Comparison of ENCODE assay signal across 9 cellular contexts in genomic region chr1:54403377-54403776, GRCh38. TPM values are rescaled to one million over a fixed set of nuclear protein-coding genes. Genes with fewer than 3 reads are reported as not detected.
DNase-seq lines count a peak whose midpoint lies in the region; ATAC-seq and TF ChIP-seq lines count a peak whose summit lies in the region.
"Had no signal": no experiment of that assay in that cellular context is flagged by ENCODE, and none has a peak within 500 bp of the region (broad histone marks: within the 10 kb centered on the region; RNA-seq: fewer than 3 reads in every experiment).

No MANE protein-coding gene starts in this region.

- no peaks in the 10 kb centered on the region for H3K36me3 ChIP-seq in testis (ENCODE audit: low read depth, missing control alignments)

- WGBS in testis, 2 donors, result 33 to 43% methylated on average over 8 of the region's 8 CpGs

- intact Hi-C loops in activated T-helper 1 cell treated with anti-CD3 and anti-CD28 coated beads, Interleukin-12 subunit alpha, Interleukin-12 subunit beta, Interleukin-2, Interleukin-4 antibody, amounts not matched to agents 30 ng/mL and 10 ng/mL and 1 ng/mL, durations not matched to agents 14 hours and 24 hours and 36 hours (cut with micrococcal nuclease), result loop anchor here (5.0 to 10.0 kb wide), 4 partner anchors 281 to 1849 kb away; partner anchors contain the start of genes DHCR24 and TUT4
- intact Hi-C loops in testis (cut with DNase I; ENCODE audit: low total_unique reads), result loop anchor here (10.0 kb wide), 1 partner anchor 279 kb away; no protein-coding TSS in a partner anchor

- H3K27ac ChIP-seq in testis, result peak overlapping the region in 1 of 2 donors; percentile 45

- peaks cover 69% of the 10 kb centered on the region for H3K4me1 Mint-ChIP-seq in activated T-cell treated with anti-CD3 and anti-CD28 coated beads, Interleukin-2, amount 50 U/mL, for 4 hours (ENCODE audit: low read depth)
- H3K4me1 Mint-ChIP-seq in activated T-helper 1 cell treated with anti-CD3 and anti-CD28 coated beads, Interleukin-12 subunit alpha, Interleukin-12 subunit beta, Interleukin-2, Interleukin-4 antibody, amounts not matched to agents 30 ng/mL and 10 ng/mL and 1 ng/mL, durations not matched to agents 14 hours and 24 hours and 36 hours (ENCODE audit: low read depth), result peaks cover 79% of the 10 kb centered on the region

- no peaks in the 10 kb centered on the region for H3K9me3 ChIP-seq in testis

- TF ChIP-seq POLR2A in testis (IDR thresholded peaks at IDR 0.05), result no peak

- peak overlapping the region; percentile 80 for H3K4me3 Mint-ChIP-seq in activated T-cell treated with anti-CD3 and anti-CD28 coated beads, Interleukin-2, amount 50 U/mL, for 4 hours
- H3K4me3 Mint-ChIP-seq in activated T-helper 1 cell treated with anti-CD3 and anti-CD28 coated beads, Interleukin-12 subunit alpha, Interleukin-12 subunit beta, Interleukin-2, Interleukin-4 antibody, amounts not matched to agents 30 ng/mL and 10 ng/mL and 1 ng/mL, durations not matched to agents 14 hours and 24 hours and 36 hours, result peak overlapping the region; percentile 88

- H3K9me3 Mint-ChIP-seq in activated T-cell treated with anti-CD3 and anti-CD28 coated beads, Interleukin-2, amount 50 U/mL, for 4 hours, result no peaks in the 10 kb centered on the region
- no peaks in the 10 kb centered on the region for H3K9me3 Mint-ChIP-seq in activated T-helper 1 cell treated with anti-CD3 and anti-CD28 coated beads, Interleukin-12 subunit alpha, Interleukin-12 subunit beta, Interleukin-2, Interleukin-4 antibody, amounts not matched to agents 30 ng/mL and 10 ng/mL and 1 ng/mL, durations not matched to agents 14 hours and 24 hours and 36 hours

- H3K27me3 ChIP-seq in testis, result no peaks in the 10 kb centered on the region

- ATAC-seq in activated T-cell treated with anti-CD3 and anti-CD28 coated beads, Interleukin-2, amount 50 U/mL, for 4 hours, result no peak
- no peak for ATAC-seq in HG03159 (IDR thresholded peaks at IDR 0.05; ENCODE audit: unreplicated experiment)

- peaks cover 40% of the 10 kb centered on the region for H3K4me1 ChIP-seq in testis

- TF ChIP-seq CTCF in testis (IDR thresholded peaks at IDR 0.05), result no peak

- H3K4me3 ChIP-seq in testis, result peak overlapping the region; percentile 21 to 69

- H3K36me3 Mint-ChIP-seq in activated T-cell treated with anti-CD3 and anti-CD28 coated beads, Interleukin-2, amount 50 U/mL, for 4 hours (ENCODE audit: insufficient read depth), result peaks cover 41% of the 10 kb centered on the region
- H3K36me3 Mint-ChIP-seq in activated T-helper 1 cell treated with anti-CD3 and anti-CD28 coated beads, Interleukin-12 subunit alpha, Interleukin-12 subunit beta, Interleukin-2, Interleukin-4 antibody, amounts not matched to agents 30 ng/mL and 10 ng/mL and 1 ng/mL, durations not matched to agents 14 hours and 24 hours and 36 hours (ENCODE audit: low read depth), result peaks cover 56% of the 10 kb centered on the region

- DNase-seq in activated T-cell treated with anti-CD3 and anti-CD28 coated beads, Interleukin-2, amount 50 U/mL, for 4 hours, result no peak
- DNase-seq in activated T-cell treated with anti-CD3 and anti-CD28 coated beads, Interleukin-2, amount 50 U/mL, for 1 hour, result no peak
- no peak for DNase-seq in activated T-helper 1 cell treated with anti-CD3 and anti-CD28 coated beads, Interleukin-12 subunit alpha, Interleukin-12 subunit beta, Interleukin-2, Interleukin-4 antibody, amounts not matched to agents 30 ng/mL and 10 ng/mL and 1 ng/mL, durations not matched to agents 14 hours and 24 hours and 36 hours (ENCODE audit: low spot score)
- peak; percentile 8 for DNase-seq in inferior parietal cortex (ENCODE audit: extremely low spot score)
- DNase-seq in testis, result peak; percentile 43
- no peak for DNase-seq in central memory CD4-positive, alpha-beta T cell
- no peak for DNase-seq in HuH-7.5 (ENCODE audit: low spot score)
- DNase-seq: occipital lobe had no signal

- no peaks in the 10 kb centered on the region for H3K27me3 Mint-ChIP-seq in activated T-cell treated with anti-CD3 and anti-CD28 coated beads, Interleukin-2, amount 50 U/mL, for 4 hours (ENCODE audit: low read depth)
- no peaks in the 10 kb centered on the region for H3K27me3 Mint-ChIP-seq in activated T-helper 1 cell treated with anti-CD3 and anti-CD28 coated beads, Interleukin-12 subunit alpha, Interleukin-12 subunit beta, Interleukin-2, Interleukin-4 antibody, amounts not matched to agents 30 ng/mL and 10 ng/mL and 1 ng/mL, durations not matched to agents 14 hours and 24 hours and 36 hours (ENCODE audit: insufficient read depth)

- H3K27ac Mint-ChIP-seq in activated T-helper 1 cell treated with anti-CD3 and anti-CD28 coated beads, Interleukin-12 subunit alpha, Interleukin-12 subunit beta, Interleukin-2, Interleukin-4 antibody, amounts not matched to agents 30 ng/mL and 10 ng/mL and 1 ng/mL, durations not matched to agents 14 hours and 24 hours and 36 hours, result peak overlapping the region; percentile 70

RNA-seq across cellular contexts. Expression of gene SSBP3, which starts 2.8 kb away (rescaled TPM):
- 10 to 100 TPM; 36.2 to 39.1 (median 37.5) TPM for total RNA-seq in activated T-cell treated with anti-CD3 and anti-CD28 coated beads, Interleukin-2, amount 50 U/mL, for 4 hours
- 98.0 and 110 TPM in 2 replicates for total RNA-seq in activated T-helper 1 cell treated with anti-CD3 and anti-CD28 coated beads, Interleukin-12 subunit alpha, Interleukin-12 subunit beta, Interleukin-2, Interleukin-4 antibody, amounts not matched to agents 30 ng/mL and 10 ng/mL and 1 ng/mL, durations not matched to agents 14 hours and 24 hours and 36 hours
- total RNA-seq in testis, result 10 to 100 TPM; 91.6 to 99.0 TPM
- 88.8 TPM for polyA plus RNA-seq in testis (ENCODE audit: insufficient read depth, low read depth, low replicate concordance)

Comparison
In these comparisons a context has a peak if more than half of its experiments do, and no peak if none do; other contexts are left out.
1. DNase-seq: peak in inferior parietal cortex (single experiment) and testis (single experiment); none in activated T-cell treated with anti-CD3 and anti-CD28 coated beads, Interleukin-2, amount 50 U/mL, for 4 hours (single experiment), activated T-cell treated with anti-CD3 and anti-CD28 coated beads, Interleukin-2, amount 50 U/mL, for 1 hour (single experiment), activated T-helper 1 cell treated with anti-CD3 and anti-CD28 coated beads, Interleukin-12 subunit alpha, Interleukin-12 subunit beta, Interleukin-2, Interleukin-4 antibody, amounts not matched to agents 30 ng/mL and 10 ng/mL and 1 ng/mL, durations not matched to agents 14 hours and 24 hours and 36 hours (single experiment), central memory CD4-positive, alpha-beta T cell (single experiment) and HuH-7.5 (single experiment).